In genomic region chr16:23837553-23838308, GRCh38 we compare ENCODE assay signal across 12 cellular contexts. TPM values are rescaled to one million over a fixed set of nuclear protein-coding genes. Genes with fewer than 3 reads are reported as not detected.
DNase-seq lines count a peak whose midpoint lies in the region; ATAC-seq, FAIRE-seq and TF ChIP-seq lines count a peak whose summit lies in the region.
"Had no signal": no experiment of that assay in that cellular context is flagged by ENCODE, and none has a peak within 500 bp of the region (broad histone marks: within the 10 kb centered on the region; RNA-seq: fewer than 3 reads in every experiment).

No MANE protein-coding gene starts in this region.

- H3K4me1 ChIP-seq in DOHH2 (ENCODE audit: control insufficient read depth, low read length) (peaks cover 43% of the 10 kb centered on the region), K562 (replicated peaks in 1 of 2; ENCODE audit: control insufficient read depth in 2 of 2, insufficient read depth in 2 of 2, low read length in 2 of 2) (peaks cover 30 to 56% of the 10 kb centered on the region in 2 experiments)

- peak; percentile 56 for FAIRE-seq in K562 (lab: Jason Lieb, UNC)
- FAIRE-seq: TTC549 had no signal

- no peak; the same call in 1 of the 2 replicates for TF ChIP-seq POLR2A in K562 (conservative IDR thresholded peaks at IDR 0.05)

- H3K36me3 ChIP-seq in DOHH2 (ENCODE audit: control insufficient read depth, low read length) = no peaks in the 10 kb centered on the region
- peaks cover 48% of the 10 kb centered on the region for H3K36me3 ChIP-seq in K562 (ENCODE audit: control insufficient read depth, insufficient read depth, low read length)
- H3K36me3 ChIP-seq in neural cell (ENCODE audit: insufficient read depth, low read length) = no peaks in the 10 kb centered on the region

- POLR2A ChIA-PET in K562 (lab: Yijun Ruan, JAX) = interaction anchor here (0.6 to 0.7 kb wide), 2 partner anchors 110 to 418 kb away, joined by 3 read pairs; no protein-coding TSS in a partner anchor

- peak overlapping the region; percentile 71 for H3K4me3 ChIP-seq in DOHH2 (ENCODE audit: low read length)
- peak overlapping the region; percentile 87 for H3K4me3 ChIP-seq in K562
- peak overlapping the region; percentile 83 for H3K4me3 ChIP-seq in neural cell (ENCODE audit: low read length)

- H3K27me3 ChIP-seq in DOHH2 (ENCODE audit: control insufficient read depth, low read length) (peaks cover 19% of the 10 kb centered on the region), K562 (ENCODE audit: control insufficient read depth in 2 of 2, insufficient read depth in 2 of 2, low read length in 2 of 2) (no peaks in the 10 kb centered on the region), neural cell (ENCODE audit: insufficient read depth, low read depth, low read length) (peaks cover 17% of the 10 kb centered on the region)

- no peaks in the 10 kb centered on the region for H3F3A ChIP-seq in DOHH2 (ENCODE audit: control insufficient read depth, insufficient read depth)
- no peaks in the 10 kb centered on the region for H3F3A ChIP-seq in neural cell (ENCODE audit: insufficient read depth, low read length, poor library complexity, severe bottlenecking)

- WGBS in K562 (ENCODE audit: insufficient coverage, low coverage, missing lambda C conversion rate) = 2% methylated on average over 16 of the region's 16 CpGs

- in situ Hi-C loops in KBM-7 (cut with MboI; ENCODE audit: low pct_unique_long_range_greater_than_20kb, low sequenced_read_pairs) = no loop called here
- in situ Hi-C loops in K562 (cut with MboI) = no loop called here

- H3K27ac ChIP-seq in DOHH2 (ENCODE audit: low read depth, low read length) = no peak overlapping the region
- H3K27ac ChIP-seq in K562 (ENCODE audit: extremely low read depth, low read depth, low read length) = peak overlapping the region; percentile 64
- H3K27ac ChIP-seq in neural cell (ENCODE audit: low read length) = no peak overlapping the region

- H3K9me2 ChIP-seq in DOHH2 (replicated peaks; ENCODE audit: control insufficient read depth, low read length) = no peaks in the 10 kb centered on the region
- no peaks in the 10 kb centered on the region for H3K9me2 ChIP-seq in neural cell (ENCODE audit: insufficient read depth, low read length)

- H3K9me3 ChIP-seq in DOHH2 (ENCODE audit: control insufficient read depth, insufficient read depth, low read length) (no peaks in the 10 kb centered on the region), K562 (replicated peaks; ENCODE audit: control insufficient read depth, insufficient read depth, low read depth, low read length) (no peaks in the 10 kb centered on the region), neural cell (ENCODE audit: low read length) (no peaks in the 10 kb centered on the region)

- peak overlapping the region; percentile 71 for H3K4me2 ChIP-seq in DOHH2 (ENCODE audit: low read length)
- H3K4me2 ChIP-seq in K562 (ENCODE audit: insufficient read depth, low read length) = peak overlapping the region; percentile 97
- peak overlapping the region; percentile 35 for H3K4me2 ChIP-seq in neural cell (ENCODE audit: low read length)

- TF ChIP-seq EP300 in K562 (IDR thresholded peaks at IDR 0.05; ENCODE audit: low read length) (no peak), neural cell (conservative IDR thresholded peaks at IDR 0.05; ENCODE audit: poor library complexity, severe bottlenecking) (no peak)

- intact Hi-C loops in K562 (cut with micrococcal nuclease) = loop anchor here (2.0 to 5.0 kb wide), 2 partner anchors 35 to 65 kb away; no protein-coding TSS in a partner anchor

- H3K79me2 ChIP-seq in DOHH2 (ENCODE audit: control insufficient read depth, low read length) = no peaks in the 10 kb centered on the region
- H3K79me2 ChIP-seq in K562 (ENCODE audit: control insufficient read depth, insufficient read depth, low read length) = peaks cover 71% of the 10 kb centered on the region
- H3K79me2 ChIP-seq in neural cell (replicated peaks; ENCODE audit: insufficient read depth, low read length) = no peaks in the 10 kb centered on the region

- TF ChIP-seq CTCF in DOHH2 (IDR thresholded peaks at IDR 0.05; ENCODE audit: low read depth, low read length, poor library complexity, severe bottlenecking) (no peak), K562 (IDR thresholded peaks at IDR 0.05 in 2 of 3, conservative IDR thresholded peaks at IDR 0.05 in 1 of 3; ENCODE audit: insufficient read depth in 2 of 3, low read depth in 1 of 3, low read length in 3 of 3) (no peak), neural cell (IDR thresholded peaks at IDR 0.05; ENCODE audit: poor library complexity, severe bottlenecking) (no peak), omental fat pad (IDR thresholded peaks at IDR 0.05) (no peak)

- ATAC-seq in K562 = peak; percentile 12; the same call in 2 of the 3 replicates
- ATAC-seq in HG02642 (IDR thresholded peaks at IDR 0.05; ENCODE audit: poor library complexity, unreplicated experiment) = no peak
- no peak for ATAC-seq in omental fat pad (ENCODE audit: low FRiP score)

- H2AFZ ChIP-seq in K562 (ENCODE audit: low read depth, low read length) (no peak overlapping the region), neural cell (ENCODE audit: low read depth, low read length) (no peak overlapping the region)

- H3K9me1 ChIP-seq in K562 (ENCODE audit: control insufficient read depth, insufficient read depth, low read length) = peaks cover 12% of the 10 kb centered on the region

- TF ChIP-seq RAD21 in K562 (CRISPR knock-in tag; conservative IDR thresholded peaks at IDR 0.05 in 1 of 2, IDR thresholded peaks at IDR 0.05 in 1 of 2) (0 out of 4 replicates have a peak, but pooled peaks of 1 of the 2 experiments have one; percentile 11), neural cell (conservative IDR thresholded peaks at IDR 0.05) (no peak)

- H4K20me1 ChIP-seq in DOHH2 (ENCODE audit: control insufficient read depth, insufficient read depth, low read depth, low read length) (no peaks in the 10 kb centered on the region), K562 (replicated peaks; ENCODE audit: control insufficient read depth, insufficient read depth, low read length) (peaks cover 31% of the 10 kb centered on the region), neural cell (ENCODE audit: insufficient read depth) (no peaks in the 10 kb centered on the region)

- no TSS peak for BruUV-seq in K562 (replicated peaks; lab: Mats Ljungman, UMichigan)

- H3K9ac ChIP-seq in K562 (ENCODE audit: insufficient read depth in 1 of 2, low read depth in 2 of 2, low read length in 2 of 2) = peak overlapping the region; percentile 69 to 91
- H3K9ac ChIP-seq in neural cell (ENCODE audit: low read length) = no peak overlapping the region

- DNase-seq in KBM-7 = peak; percentile 46
- peak in 2 of 4 experiments; percentile 57 to 62 for DNase-seq in K562 (ENCODE audit: extremely low read depth in 1 of 4, low spot score in 3 of 4)
- DNase-seq in NCI-H2107 treated with DMSO at 0.1 percent for 48 hours (lab: John Stamatoyannopoulos, UW; ENCODE audit: unreplicated experiment) = no peak
- DNase-seq in NCI-H2171 (lab: John Stamatoyannopoulos, UW) = no peak
- DNase-seq in omental fat pad (ENCODE audit: low spot score) = no peak
- DNase-seq: NCI-H2227 treated with DMSO at 0.1 percent for 48 hours had no signal

- CTCF ChIA-PET in K562 (lab: Yijun Ruan, JAX; ENCODE audit: low intra/inter-chr PET ratio) = interaction anchor here (0.7 to 2.3 kb wide), 5 partner anchors 35 to 173 kb away, joined by 3 to 9 read pairs (median 5); no protein-coding TSS in a partner anchor

TF ChIP-seq in K562, 482 proteins besides CTCF, POLR2A, EP300 and RAD21 (continues in another document):
- peak; percentile 52; the same call in 1 of the 2 replicates for TF ChIP-seq GATA2 (CRISPR knock-in tag; IDR thresholded peaks at IDR 0.05)
- peak; percentile 39 for TF ChIP-seq MEIS2 (IDR thresholded peaks at IDR 0.05; ENCODE audit: partially characterized antibody)
- peak; percentile 15; the same call in 1 of the 2 replicates for TF ChIP-seq TCF3 (CRISPR knock-in tag; IDR thresholded peaks at IDR 0.05)
- TF ChIP-seq MCM2 (IDR thresholded peaks at IDR 0.05; ENCODE audit: low read depth) = no peak
- TF ChIP-seq JUND (IDR thresholded peaks at IDR 0.05; ENCODE audit: borderline replicate concordance, low read depth, low read length) = no peak
- TF ChIP-seq JUND (tag; IDR thresholded peaks at IDR 0.05; ENCODE audit: borderline replicate concordance, low read depth, low read length) = peak; percentile 22; the same call in 1 of the 3 replicates

TF ChIP-seq in neural cell, 6 proteins besides CTCF, POLR2A, EP300 and RAD21 (continues in another document):
- no peak for TF ChIP-seq TAF1 (IDR thresholded peaks at IDR 0.05; ENCODE audit: low read depth)

RNA-seq across cellular contexts. Expression of gene PRKCB, which starts 1.9 kb away (rescaled TPM):
- 589 and 727 TPM in 2 replicates for total RNA-seq in K562 (2011; cell fraction: chromatin; rRNA removed; ENCODE audit: low replicate concordance)
- total RNA-seq in K562 (2011; cell fraction: nucleolus; rRNA removed) = 260 and 276 TPM in 2 replicates
- 490 and 887 TPM in 2 replicates for total RNA-seq in K562 (2011; cell fraction: nucleoplasm; rRNA removed)
- total RNA-seq in K562 (2014; rRNA removed) (111 and 151 TPM in 2 replicates), K562 (2014; rRNA removed; fragmentation: Illumina TruSeq; extraction: Trizol) (184 and 197 TPM in 2 replicates), K562 (2015; rRNA removed; fragmentation: Illumina TruSeq; extraction: Trizol) (140 and 148 TPM in 2 replicates), K562 (2021) (199 and 214 TPM in 2 replicates), omental fat pad (10 to 100 TPM in 2 of 4 donors, 1 to 10 TPM in 2; 5.3 to 18.6 (median 11.1) TPM)
- polyA plus RNA-seq in K562 (2011; rRNA removed) (157 and 276 TPM in 2 replicates), K562 (2014; fragmentation: Illumina TruSeq; extraction: Trizol) (161 and 185 TPM in 2 replicates), K562 (2014; fragmentation: Nextera tagmentation; extraction: Ambion mirVana) (10 to 100 TPM; 49.9 to 64.3 TPM), K562 (2014; rRNA removed) (102 and 116 TPM in 2 replicates), neural cell (27.6 and 30.0 TPM in 2 replicates)
- 122 and 401 TPM in 2 replicates for polyA plus RNA-seq in K562 (2011; cell fraction: cytosol; rRNA removed)
- polyA plus RNA-seq in K562 (2011; cell fraction: nucleus; rRNA removed) = 204 and 318 TPM in 2 replicates
- 162 and 213 TPM in 2 replicates for polyA plus RNA-seq in K562 (2012)
- 397 and 705 TPM in 2 replicates for polyA minus RNA-seq in K562 (2011; rRNA and poly(A)+ RNA removed)
- polyA minus RNA-seq in K562 (2011; cell fraction: cytosol; rRNA and poly(A)+ RNA removed) = 224 and 329 TPM in 2 replicates
- polyA minus RNA-seq in K562 (2011; cell fraction: nucleus; rRNA and poly(A)+ RNA removed) = 155 and 218 TPM in 2 replicates
- 61.8 and 66.2 TPM in 2 replicates for polyA minus RNA-seq in neural cell
- total RNA-seq: fibroblast of villous mesenchyme, myocyte had no signal

Comparison
In these comparisons a context has a peak if more than half of its experiments do, and no peak if none do; other contexts are left out.
1. H3K4me2 ChIP-seq: peak in every context shown above with its lines; median percentile 97 in K562; 71 in DOHH2; 35 in neural cell.
2. RNA of gene PRKCB, which starts 1.9 kb away (total RNA-seq): 111 to 887 TPM in K562; 5.3 to 18.6 TPM in omental fat pad; every median in the first group is over 4 times any median in the second.
3. Peak in every context shown above with its lines, with median percentiles within 50 percentile points of each other: H3K4me3 ChIP-seq.